ENCODE assay signal across 9 cellular contexts in genomic region chr2:68734688-68735525, GRCh38. TPM values are rescaled to one million over a fixed set of nuclear protein-coding genes. Genes with fewer than 3 reads are reported as not detected.
DNase-seq lines count a peak whose midpoint lies in the region; ATAC-seq and TF ChIP-seq lines count a peak whose summit lies in the region.
"Had no signal": no experiment of that assay in that cellular context is flagged by ENCODE, and none has a peak within 500 bp of the region (broad histone marks: within the 10 kb centered on the region; RNA-seq: fewer than 3 reads in every experiment).

A gene with protein sequence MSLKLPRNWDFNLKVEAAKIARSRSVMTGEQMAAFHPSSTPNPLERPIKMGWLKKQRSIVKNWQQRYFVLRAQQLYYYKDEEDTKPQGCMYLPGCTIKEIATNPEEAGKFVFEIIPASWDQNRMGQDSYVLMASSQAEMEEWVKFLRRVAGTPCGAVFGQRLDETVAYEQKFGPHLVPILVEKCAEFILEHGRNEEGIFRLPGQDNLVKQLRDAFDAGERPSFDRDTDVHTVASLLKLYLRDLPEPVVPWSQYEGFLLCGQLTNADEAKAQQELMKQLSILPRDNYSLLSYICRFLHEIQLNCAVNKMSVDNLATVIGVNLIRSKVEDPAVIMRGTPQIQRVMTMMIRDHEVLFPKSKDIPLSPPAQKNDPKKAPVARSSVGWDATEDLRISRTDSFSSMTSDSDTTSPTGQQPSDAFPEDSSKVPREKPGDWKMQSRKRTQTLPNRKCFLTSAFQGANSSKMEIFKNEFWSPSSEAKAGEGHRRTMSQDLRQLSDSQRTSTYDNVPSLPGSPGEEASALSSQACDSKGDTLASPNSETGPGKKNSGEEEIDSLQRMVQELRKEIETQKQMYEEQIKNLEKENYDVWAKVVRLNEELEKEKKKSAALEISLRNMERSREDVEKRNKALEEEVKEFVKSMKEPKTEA (plus strand): TSS chr2:68734811. CDS start chr2:68735200, 389 bp downstream.

- no peaks in the 10 kb centered on the region for H3K27me3 ChIP-seq in vagina

- TF ChIP-seq CTCF in vagina (IDR thresholded peaks at IDR 0.05) = no peak

- no peaks in the 10 kb centered on the region for H3K9me3 ChIP-seq in vagina

- TF ChIP-seq POLR2A in vagina (IDR thresholded peaks at IDR 0.05) = no peak
- no peak for TF ChIP-seq POLR2A in erythroblast (IDR thresholded peaks at IDR 0.05; ENCODE audit: low read length)

- no peaks in the 10 kb centered on the region for H3K36me3 ChIP-seq in vagina

- H3K4me3 ChIP-seq in vagina = peak within 1 kb of the TSS in 1 of 2 donors; percentile 25

- intact Hi-C loops in vagina (cut with DNase I) = no loop called here

- DNase-seq in CD1c-positive myeloid dendritic cell (ENCODE audit: extremely low spot score) (peak; percentile 85), Kasumi-1 (lab: John Stamatoyannopoulos, UW) (peak; percentile 93 to 96), midbrain (lab: John Stamatoyannopoulos, UW) (peak; percentile 31), vagina (ENCODE audit: extremely low spot score in 2 of 2) (peak in 1 of 2 donors; percentile 70), HPDE6-E6E7 (ENCODE audit: extremely low spot score) (no peak), erythroblast (lab: John Stamatoyannopoulos, UW) (no peak)
- peak; percentile 34 for DNase-seq in activated T-helper 9 cell treated with anti-CD3 and anti-CD28 coated beads, Interleukin-2, amount 50 U/mL, for 16 hours (ENCODE audit: low read depth)

- H3K27ac ChIP-seq in vagina = peak within 1 kb of the TSS; percentile 48
- H3K27ac ChIP-seq: parathyroid adenoma had no signal

- peaks cover 11% of the 10 kb centered on the region for H3K4me1 ChIP-seq in vagina
- H3K4me1 ChIP-seq: parathyroid adenoma had no signal

- peak; percentile 58 for ATAC-seq in GM21390 (IDR thresholded peaks at IDR 0.05; ENCODE audit: unreplicated experiment)

RNA-seq across cellular contexts. Expression of the gene that starts here (rescaled TPM):
- 9.6 TPM for total RNA-seq in vagina

Comparison
In these comparisons a context has a peak if more than half of its experiments do, and no peak if none do; other contexts are left out.
1. DNase-seq: peak in CD1c-positive myeloid dendritic cell (single experiment), Kasumi-1 (2 of 2), activated T-helper 9 cell treated with anti-CD3 and anti-CD28 coated beads, Interleukin-2, amount 50 U/mL, for 16 hours (single experiment) and midbrain (single experiment); none in HPDE6-E6E7 (single experiment) and erythroblast (0 of 2).